ENCODE assay signal across 24 cellular contexts in genomic region chr15:64343222-64343621, GRCh38. TPM values are rescaled to one million over a fixed set of nuclear protein-coding genes. Genes with fewer than 3 reads are reported as not detected.
A peak's percentile ranks its signal among the peaks of the same experiment; 100 is the strongest.
DNase-seq lines count a peak whose midpoint lies in the region; ATAC-seq, FAIRE-seq and TF ChIP-seq lines count a peak whose summit lies in the region.
"Had no signal": no experiment of that assay in that cellular context is flagged by ENCODE, and none has a peak within 500 bp of the region (broad histone marks: within the 10 kb centered on the region; RNA-seq: fewer than 3 reads in every experiment).

No MANE protein-coding gene starts in this region.

- TF ChIP-seq CTCF in astrocyte (IDR thresholded peaks at IDR 0.05; ENCODE audit: insufficient read depth, low read depth, low read length), result no peak
- TF ChIP-seq CTCF in adrenal gland (IDR thresholded peaks at IDR 0.05), result no peak

- H3K14ac ChIP-seq in mesenchymal stem cell (ENCODE audit: low read length in 2 of 2), result peak overlapping the region in 1 of 2 experiments; percentile 15

- no peaks in the 10 kb centered on the region for H3K9me3 ChIP-seq in GM23248 (ENCODE audit: low read depth)
- no peaks in the 10 kb centered on the region for H3K9me3 ChIP-seq in astrocyte (ENCODE audit: insufficient read depth, low read depth, low read length)
- no peaks in the 10 kb centered on the region for H3K9me3 ChIP-seq in mesenchymal stem cell (ENCODE audit: control insufficient read depth, low read length)
- no peaks in the 10 kb centered on the region for H3K9me3 ChIP-seq in adrenal gland (replicated peaks in 1 of 3)
- H3K9me3 ChIP-seq: Caco-2, colonic mucosa, gastroesophageal sphincter had no signal

- H4K20me1 ChIP-seq in GM23248 (ENCODE audit: insufficient read depth), result no peaks in the 10 kb centered on the region; the same call in 1 of the 2 replicates
- H4K20me1 ChIP-seq in astrocyte (ENCODE audit: insufficient read depth, low read length), result peaks cover 80% of the 10 kb centered on the region

- H3K79me1 ChIP-seq in mesenchymal stem cell (replicated peaks; ENCODE audit: low read length, poor library complexity, severe bottlenecking), result peaks cover 19% of the 10 kb centered on the region

- no peak overlapping the region for H2BK15ac ChIP-seq in mesenchymal stem cell (ENCODE audit: low read depth, poor library complexity, severe bottlenecking)

- intact Hi-C loops in adrenal gland (cut with DNase I), result no loop called here

- no peak overlapping the region for H4K8ac ChIP-seq in mesenchymal stem cell (ENCODE audit: low read length)

- peaks cover 6% of the 10 kb centered on the region; the same call in 1 of the 2 replicates for H3K36me3 ChIP-seq in GM23248 (ENCODE audit: low read depth)
- H3K36me3 ChIP-seq in astrocyte (ENCODE audit: insufficient read depth, low read length), result peaks cover 7% of the 10 kb centered on the region
- H3K36me3 ChIP-seq in mesenchymal stem cell (ENCODE audit: control insufficient read depth in 1 of 2, insufficient read depth in 2 of 2, low read depth in 1 of 2, low read length in 2 of 2), result peaks cover 9 to 36% of the 10 kb centered on the region in 2 experiments
- H3K36me3 ChIP-seq in adrenal gland (replicated peaks in 1 of 2), result peaks cover 0 to 4% of the 10 kb centered on the region in 2 donors
- H3K36me3 ChIP-seq: colonic mucosa had no signal

- H4K91ac ChIP-seq in mesenchymal stem cell (ENCODE audit: low read length), result no peak overlapping the region

- H3K23ac ChIP-seq in mesenchymal stem cell (ENCODE audit: low read length in 2 of 2), result no peak overlapping the region

- no peak overlapping the region for H3K4me3 Mint-ChIP-seq in astrocyte (ENCODE audit: unreplicated experiment)
- H3K4me3 Mint-ChIP-seq: nephron had no signal

- H3F3A ChIP-seq in GM23248 (ENCODE audit: insufficient read depth), result peaks cover 41% of the 10 kb centered on the region

- no peaks in the 10 kb centered on the region for H3K9me3 Mint-ChIP-seq in astrocyte (ENCODE audit: unreplicated experiment)
- H3K9me3 Mint-ChIP-seq: nephron had no signal

- no peaks in the 10 kb centered on the region for H3K9me2 ChIP-seq in GM23248 (ENCODE audit: insufficient read depth)

- H3K9ac ChIP-seq in GM23248 (peak overlapping the region; percentile 35), astrocyte (ENCODE audit: low read length) (peak overlapping the region; percentile 13), mesenchymal stem cell (ENCODE audit: low read length) (peak overlapping the region; percentile 60)

- H3K4me2 ChIP-seq in GM23248 (ENCODE audit: unreplicated experiment) (peak overlapping the region; percentile 75), astrocyte (ENCODE audit: low read length) (peak overlapping the region; percentile 1), mesenchymal stem cell (ENCODE audit: low read length, poor library complexity, severe bottlenecking) (no peak overlapping the region)

- H3K27ac Mint-ChIP-seq in astrocyte (ENCODE audit: unreplicated experiment), result no peak overlapping the region
- H3K27ac Mint-ChIP-seq: nephron had no signal

- no peak overlapping the region for H2BK12ac ChIP-seq in mesenchymal stem cell (ENCODE audit: low read length in 2 of 2)

- H3K4me3 ChIP-seq in GM23248 (peak overlapping the region; percentile 49), astrocyte (ENCODE audit: insufficient read depth, low read depth, low read length) (no peak overlapping the region), mesenchymal stem cell (ENCODE audit: insufficient read depth in 1 of 2, low read depth in 1 of 2, low read length in 2 of 2) (peak overlapping the region in 1 of 2 experiments; percentile 54), adrenal gland (no peak overlapping the region)
- H3K4me3 ChIP-seq: colonic mucosa, gastroesophageal sphincter had no signal

- FAIRE-seq in astrocyte (lab: Jason Lieb, UNC), result no peak
- FAIRE-seq: HTR-8/SVneo, small intestine had no signal

- ATAC-seq in GM18909 (IDR thresholded peaks at IDR 0.05; ENCODE audit: poor library complexity, unreplicated experiment) (no peak), GM21717 (IDR thresholded peaks at IDR 0.05; ENCODE audit: unreplicated experiment) (no peak)
- ATAC-seq: gastroesophageal sphincter had no signal

- no peak overlapping the region for H2BK120ac ChIP-seq in mesenchymal stem cell (ENCODE audit: low read depth, low read length)

- peak overlapping the region; percentile 70 for H3K27ac ChIP-seq in GM23248
- H3K27ac ChIP-seq in astrocyte (ENCODE audit: low read depth, low read length), result no peak overlapping the region
- no peak overlapping the region for H3K27ac ChIP-seq in mesenchymal stem cell (ENCODE audit: low read length, poor library complexity, severe bottlenecking)
- H3K27ac ChIP-seq in adrenal gland, result no peak overlapping the region
- H3K27ac ChIP-seq: colonic mucosa, gastroesophageal sphincter had no signal

- peaks cover 4% of the 10 kb centered on the region for H3K36me3 Mint-ChIP-seq in astrocyte (ENCODE audit: low read depth, unreplicated experiment)

- H3K79me2 ChIP-seq in GM23248 (ENCODE audit: insufficient read depth) (peaks cover 87% of the 10 kb centered on the region), astrocyte (ENCODE audit: insufficient read depth, low read length) (peaks cover 82% of the 10 kb centered on the region)

- TF ChIP-seq POLR2A in adrenal gland (IDR thresholded peaks at IDR 0.05), result no peak

- H2AFZ ChIP-seq in GM23248, result no peak overlapping the region
- no peak overlapping the region for H2AFZ ChIP-seq in astrocyte (ENCODE audit: low read depth, low read length)
- no peak overlapping the region for H2AFZ ChIP-seq in mesenchymal stem cell (ENCODE audit: low read depth, low read length)

- no peaks in the 10 kb centered on the region for H3K27me3 Mint-ChIP-seq in astrocyte (ENCODE audit: low read depth, unreplicated experiment)

- peak overlapping the region in 1 of 2 experiments; percentile 41 for H3K4ac ChIP-seq in mesenchymal stem cell (ENCODE audit: low read depth in 1 of 2, low read length in 2 of 2)

- peaks cover 25% of the 10 kb centered on the region for H3K4me1 Mint-ChIP-seq in astrocyte (ENCODE audit: low read depth, unreplicated experiment)

- in situ Hi-C loops in GM23248 (cut with MboI), result no loop called here

- H2AK5ac ChIP-seq in mesenchymal stem cell (ENCODE audit: low read length, severe bottlenecking), result no peak overlapping the region

- no peaks in the 10 kb centered on the region for H3K27me3 ChIP-seq in GM23248 (replicated peaks; ENCODE audit: insufficient read depth)
- H3K27me3 ChIP-seq in astrocyte (ENCODE audit: insufficient read depth, low read length), result no peaks in the 10 kb centered on the region
- H3K27me3 ChIP-seq in mesenchymal stem cell (ENCODE audit: control insufficient read depth in 1 of 2, insufficient read depth in 1 of 2, low read length in 2 of 2), result no peaks in the 10 kb centered on the region
- no peaks in the 10 kb centered on the region for H3K27me3 ChIP-seq in adrenal gland
- H3K27me3 ChIP-seq: colonic mucosa, gastroesophageal sphincter had no signal

- H3K18ac ChIP-seq in mesenchymal stem cell (ENCODE audit: low read depth in 1 of 2, low read length in 2 of 2), result no peak overlapping the region

- H3K4me1 ChIP-seq in GM23248 (ENCODE audit: insufficient read depth) (peaks cover 41% of the 10 kb centered on the region), astrocyte (ENCODE audit: insufficient read depth, low read length) (peaks cover 12% of the 10 kb centered on the region), mesenchymal stem cell (ENCODE audit: control insufficient read depth, insufficient read depth, low read depth, low read length) (no peaks in the 10 kb centered on the region), adrenal gland (replicated peaks in 1 of 2) (peaks cover 0 to 12% of the 10 kb centered on the region in 2 donors)
- H3K4me1 ChIP-seq: Caco-2, colonic mucosa had no signal

- DNase-seq in AG08395 (ENCODE audit: low spot score) (peak; percentile 5), GM23248 (peak; percentile 70), astrocyte (ENCODE audit: low read depth) (no peak), mesenchymal stem cell (no peak), adrenal gland (no peak)
- no peak for DNase-seq in stimulated activated CD4-positive, alpha-beta T cell treated with anti-CD3 and anti-CD28 coated beads, Interleukin-12 subunit alpha, Interleukin-12 subunit beta, amount 100 ng/mL, for 4 hours
- DNase-seq: activated CD4-positive, CD25-positive, alpha-beta regulatory T cell; activated naive CD4-positive, alpha-beta T cell treated with anti-CD3 and anti-CD28 coated beads, Interleukin-2, amount 50 U/mL, for 16 hours; activated T-cell treated with anti-CD3 and anti-CD28 coated beads, Interleukin-2, amount 50 U/mL, for 48 hours; AML-193; Caco-2; colonic mucosa; H7; midbrain; NCI-H1417; NCI-H2171 treated with DMSO at 0.1 percent for 48 hours; NCI-H69; SHP77; small intestine had no signal

- H2BK5ac ChIP-seq in mesenchymal stem cell (ENCODE audit: low read depth, low read length, poor library complexity, severe bottlenecking), result no peak overlapping the region

RNA-seq across cellular contexts. Expression of gene CSNK1G1, which starts 12.8 kb away (rescaled TPM):
- 14.3 and 17.1 TPM in 2 replicates for total RNA-seq in GM23248 (2014; rRNA removed; shearing (Covaris generic))
- polyA plus RNA-seq in GM23248 (2016; fragmentation: Nextera tagmentation; extraction: Ambion mirVana) (14.8 and 17.2 TPM in 2 replicates), adrenal gland (10 to 100 TPM in 1 of 3 donors, 1 to 10 TPM in 2; 1.2 to 12.8 (median 2.8) TPM)
- total RNA-seq in astrocyte (37.0 and 44.6 TPM in 2 replicates), adrenal gland (10 to 100 TPM in 7 of 8 donors, 1 to 10 TPM in 1; 8.0 to 31.6 (median 16.0) TPM)
- polyA plus RNA-seq in mesenchymal stem cell (2013, experiment 1 of 2), result 10.4 TPM
- polyA plus RNA-seq in mesenchymal stem cell (2013, experiment 2 of 2), result 10.8 TPM

RNA-seq across cellular contexts. Expression of gene PCLAF, which starts 38.0 kb away (rescaled TPM):
- total RNA-seq in GM23248 (2014; rRNA removed; shearing (Covaris generic)), result 16.0 and 21.2 TPM in 2 replicates
- polyA plus RNA-seq in GM23248 (2016; fragmentation: Nextera tagmentation; extraction: Ambion mirVana) (43.2 and 44.5 TPM in 2 replicates), adrenal gland (1 to 10 TPM; 1.6 to 4.3 (median 1.8) TPM)
- total RNA-seq in astrocyte (1.8 and 2.5 TPM in 2 replicates), adrenal gland (1 to 10 TPM in 5 of 8 donors, under 1 TPM in 2, not detected in 1; 0.32 to 2.7 (median 1.1) TPM)
- 15.9 TPM for polyA plus RNA-seq in mesenchymal stem cell (2013, experiment 1 of 2)
- polyA plus RNA-seq in mesenchymal stem cell (2013, experiment 2 of 2), result 21.8 TPM

RNA-seq across cellular contexts. Expression of gene TRIP4, which starts 44.4 kb away (rescaled TPM):
- 6.9 and 9.0 TPM in 2 replicates for total RNA-seq in GM23248 (2014; rRNA removed; shearing (Covaris generic))
- polyA plus RNA-seq in GM23248 (2016; fragmentation: Nextera tagmentation; extraction: Ambion mirVana), result 32.9 and 33.5 TPM in 2 replicates
- total RNA-seq in astrocyte, result 32.0 and 40.7 TPM in 2 replicates
- polyA plus RNA-seq in mesenchymal stem cell (2013, experiment 1 of 2), result 44.1 TPM
- polyA plus RNA-seq in mesenchymal stem cell (2013, experiment 2 of 2), result 43.4 TPM
- total RNA-seq in adrenal gland, result 10 to 100 TPM in 7 of 8 donors, 1 to 10 TPM in 1; 5.6 to 56.7 (median 17.6) TPM
- polyA plus RNA-seq in adrenal gland, result 10 to 100 TPM; 14.9 to 28.3 (median 23.9) TPM

Comparison
In these comparisons a context has a peak if more than half of its experiments do, and no peak if none do; other contexts are left out.
1. DNase-seq: peak in AG08395 (single experiment) and GM23248 (single experiment); none in astrocyte (single experiment), mesenchymal stem cell (single experiment), stimulated activated CD4-positive, alpha-beta T cell treated with anti-CD3 and anti-CD28 coated beads, Interleukin-12 subunit alpha, Interleukin-12 subunit beta, amount 100 ng/mL, for 4 hours (single experiment) and adrenal gland (0 of 7).
2. Peak in every context shown above with its lines, with median percentiles within 50 percentile points of each other: H3K9ac ChIP-seq.